ENCODE assay signal across 8 cellular contexts in genomic region chr2:48315847-48316194, GRCh38. TPM values are rescaled to one million over a fixed set of nuclear protein-coding genes. Genes with fewer than 3 reads are reported as not detected.
DNase-seq lines count a peak whose midpoint lies in the region; ATAC-seq, FAIRE-seq and TF ChIP-seq lines count a peak whose summit lies in the region.

No MANE protein-coding gene starts in this region.

- H3K4me3 ChIP-seq in GM12878: peak overlapping the region; percentile 96
- peak overlapping the region; percentile 96 for H3K4me3 ChIP-seq in lower leg skin (ENCODE audit: low read depth, poor library complexity, severe bottlenecking)

- under 1% methylated on average over 9 of the region's 9 CpGs for WGBS in GM12878 (ENCODE audit: insufficient coverage, insufficient replicate concordance, low lambda C conversion rate, missing lambda C conversion rate)
- WGBS in lower leg skin, 2 donors: 0 to 1% methylated on average over 9 of the region's 9 CpGs

- in situ Hi-C loops in GM12878 (cut with MboI): no loop called here

- DNase-seq in activated gamma-delta T cell treated with Interleukin-2 at 50 U/mL for 16 hours: peak; percentile 30
- no peak for DNase-seq in activated gamma-delta T cell (lab: John Stamatoyannopoulos, UW)
- DNase-seq in SK-N-DZ (ENCODE audit: low spot score): peak; percentile 57
- DNase-seq in GM12878 (ENCODE audit: low read depth, low spot score): no peak
- DNase-seq in lower leg skin (ENCODE audit: low spot score in 2 of 2): no peak

- H3K9me3 ChIP-seq in GM12878 (replicated peaks; ENCODE audit: control insufficient read depth, insufficient read depth, low read length): peaks cover 3% of the 10 kb centered on the region

- peak in 1 of 2 experiments; percentile 28; a peak in 1 of 4 replicates for TF ChIP-seq EP300 in GM12878 (IDR thresholded peaks at IDR 0.05; ENCODE audit: borderline replicate concordance in 1 of 2, control insufficient read depth in 1 of 2, low read depth in 2 of 2, low read length in 2 of 2)

- ATAC-seq in HG03175 (IDR thresholded peaks at IDR 0.05; ENCODE audit: unreplicated experiment) (peak; percentile 25), GM12878 (peak; percentile 11), HG03108 (IDR thresholded peaks at IDR 0.05; ENCODE audit: unreplicated experiment) (no peak)
- ATAC-seq in stimulated activated memory B cell treated with anti-CD40 and anti-IgM and Interleukin-4, amounts not matched to agents 10 μg/mL and 1 μg/mL and 100 μg/mL, for 72 hours: no peak

- intact Hi-C loops in GM12878 (cut with micrococcal nuclease; ENCODE audit: unreplicated experiment): no loop called here
- intact Hi-C loops in lower leg skin (cut with DNase I; ENCODE audit: low total_unique reads): no loop called here

- no peaks in the 10 kb centered on the region for H3K9me3 Mint-ChIP-seq in stimulated activated memory B cell treated with anti-CD40 and anti-IgM and Interleukin-4, amounts not matched to agents 10 μg/mL and 1 μg/mL and 100 μg/mL, for 72 hours

- no peaks in the 10 kb centered on the region for H3K36me3 ChIP-seq in GM12878 (ENCODE audit: control insufficient read depth in 2 of 2, insufficient read depth in 2 of 2, low read length in 1 of 2)

- FAIRE-seq in GM12878 (lab: Jason Lieb, UNC): peak; percentile 88

- H3K9ac ChIP-seq in GM12878 (ENCODE audit: control insufficient read depth, insufficient read depth, low read length): peak overlapping the region; percentile 89

- H3K27ac Mint-ChIP-seq in stimulated activated memory B cell treated with anti-CD40 and anti-IgM and Interleukin-4, amounts not matched to agents 10 μg/mL and 1 μg/mL and 100 μg/mL, for 72 hours: peak overlapping the region; percentile 100

- POLR2A ChIA-PET in GM12878 (lab: Charles Lee): interaction anchor here (0.6 to 1.0 kb wide), 3 partner anchors 9 to 416 kb away, joined by 4 to 8 read pairs (median 4); no protein-coding TSS in a partner anchor

- SMC1A ChIA-PET in GM12878 (lab: Charles Lee; ENCODE audit: uncharacterized antibody, unreplicated experiment): no interaction called here

- CTCF ChIA-PET in GM12878 (lab: Yijun Ruan, JAX): no interaction called here

- peak overlapping the region; percentile 98 for H3K4me3 Mint-ChIP-seq in stimulated activated memory B cell treated with anti-CD40 and anti-IgM and Interleukin-4, amounts not matched to agents 10 μg/mL and 1 μg/mL and 100 μg/mL, for 72 hours

- peaks cover 66% of the 10 kb centered on the region for H3K79me2 ChIP-seq in GM12878 (ENCODE audit: control insufficient read depth, insufficient read depth, low read length)

- peak overlapping the region; percentile 80 for H2AFZ ChIP-seq in GM12878 (ENCODE audit: control insufficient read depth, low read depth, low read length)

- TF ChIP-seq RAD21 in GM12878 (IDR thresholded peaks at IDR 0.05; ENCODE audit: insufficient read depth, low read depth, low read length): no peak

- peak overlapping the region; percentile 84 for H3K4me2 ChIP-seq in GM12878 (ENCODE audit: control insufficient read depth, insufficient read depth)

- no TSS peak for BruUV-seq in GM12878 (replicated peaks; lab: Mats Ljungman, UMichigan)

- peak overlapping the region; percentile 89 for H3K27ac ChIP-seq in GM12878 (ENCODE audit: control insufficient read depth, insufficient read depth)

- no peaks in the 10 kb centered on the region for H3K27me3 Mint-ChIP-seq in stimulated activated memory B cell treated with anti-CD40 and anti-IgM and Interleukin-4, amounts not matched to agents 10 μg/mL and 1 μg/mL and 100 μg/mL, for 72 hours

- no peaks in the 10 kb centered on the region for H3K27me3 ChIP-seq in GM12878 (replicated peaks in 1 of 2; ENCODE audit: control insufficient read depth in 2 of 2, insufficient read depth in 2 of 2, low read length in 1 of 2)

- no peaks in the 10 kb centered on the region for H4K20me1 ChIP-seq in GM12878 (ENCODE audit: control insufficient read depth, insufficient read depth)

- H3K4me1 ChIP-seq in GM12878 (ENCODE audit: control insufficient read depth, insufficient read depth, low read length): peaks cover 7% of the 10 kb centered on the region

- TF ChIP-seq CTCF in GM12878 (IDR thresholded peaks at IDR 0.05 in 2 of 3, conservative IDR thresholded peaks at IDR 0.05 in 1 of 3; ENCODE audit: control insufficient read depth in 2 of 3, extremely low read depth in 1 of 3, insufficient read depth in 1 of 3, low read depth in 3 of 3, low read length in 3 of 3) (no peak), lower leg skin (IDR thresholded peaks at IDR 0.05) (no peak)

- peaks cover 13% of the 10 kb centered on the region for H3K36me3 Mint-ChIP-seq in stimulated activated memory B cell treated with anti-CD40 and anti-IgM and Interleukin-4, amounts not matched to agents 10 μg/mL and 1 μg/mL and 100 μg/mL, for 72 hours

- peaks cover 47% of the 10 kb centered on the region for H3K4me1 Mint-ChIP-seq in stimulated activated memory B cell treated with anti-CD40 and anti-IgM and Interleukin-4, amounts not matched to agents 10 μg/mL and 1 μg/mL and 100 μg/mL, for 72 hours

- TF ChIP-seq POLR2A in GM12878 (IDR thresholded peaks at IDR 0.05; ENCODE audit: low read depth, low read length) (no peak), lower leg skin (IDR thresholded peaks at IDR 0.05) (no peak)

- RAD21 ChIA-PET in GM12878 (lab: Charles Lee; ENCODE audit: unreplicated experiment): interaction anchor here (0.6 kb wide), 1 partner anchor 26 kb away, joined by 3 read pairs; no protein-coding TSS in a partner anchor

TF ChIP-seq in GM12878, 131 proteins besides CTCF, POLR2A, EP300 and RAD21 (continues in another document):
- TF ChIP-seq EGR1 (IDR thresholded peaks at IDR 0.05; ENCODE audit: borderline replicate concordance in 1 of 2, low read depth in 2 of 2, low read length in 2 of 2) (no peak), SUZ12 (IDR thresholded peaks at IDR 0.05; ENCODE audit: unreplicated experiment) (no peak), MTA3 (IDR thresholded peaks at IDR 0.05; ENCODE audit: borderline replicate concordance, low read length) (no peak), ASH2L (IDR thresholded peaks at IDR 0.05; ENCODE audit: borderline replicate concordance, low read depth) (0 out of 2 replicates have a peak, but pooled peaks have one; percentile 59), NFIC (IDR thresholded peaks at IDR 0.05; ENCODE audit: low read depth, low read length) (no peak), BMI1 (IDR thresholded peaks at IDR 0.05; ENCODE audit: borderline replicate concordance) (no peak), CBFB (IDR thresholded peaks at IDR 0.05; ENCODE audit: low read depth) (no peak), CHD4 (IDR thresholded peaks at IDR 0.05) (no peak), ZNF592 (IDR thresholded peaks at IDR 0.05) (no peak)

RNA-seq across cellular contexts. Expression of gene FOXN2, which starts 1.3 kb away (rescaled TPM):
- 23.6 and 25.8 TPM in 2 replicates for polyA plus RNA-seq in SK-N-DZ (2014; cell fraction: cytosol; rRNA removed)
- polyA plus RNA-seq in SK-N-DZ (2014; cell fraction: nucleus; rRNA removed): 24.9 and 31.4 TPM in 2 replicates
- total RNA-seq in GM12878 (2013; cell fraction: nucleolus; rRNA removed): 46.2 and 53.4 TPM in 2 replicates
- total RNA-seq in GM12878 (2014; rRNA removed): 32.5 and 36.6 TPM in 2 replicates
- 34.4 and 34.7 TPM in 2 replicates for total RNA-seq in GM12878 (2014; rRNA removed; fragmentation: Illumina TruSeq; extraction: Trizol)
- 26.6 and 29.9 TPM in 2 replicates for total RNA-seq in GM12878 (2021)
- polyA plus RNA-seq in GM12878 (2011; ENCODE audit: low read depth): 4.8 TPM
- polyA plus RNA-seq in GM12878 (2011; rRNA removed): 28.7 and 36.0 TPM in 2 replicates
- 13.0 and 15.2 TPM in 2 replicates for polyA plus RNA-seq in GM12878 (2011; cell fraction: cytosol; rRNA removed)
- 13.7 and 14.3 TPM in 2 replicates for polyA plus RNA-seq in GM12878 (2011; cell fraction: nucleus; rRNA removed)
- polyA plus RNA-seq in GM12878 (2012): 6.2 and 9.2 TPM in 2 replicates
- polyA plus RNA-seq in GM12878 (2014; fragmentation: Illumina TruSeq; extraction: Trizol): 26.5 and 27.0 TPM in 2 replicates
- 10 to 100 TPM in 1 of 2 experiments, 1 to 10 TPM in 1; 10.0 to 27.4 TPM for polyA plus RNA-seq in GM12878 (2014; fragmentation: Nextera tagmentation; extraction: Ambion mirVana)
- polyA plus RNA-seq in GM12878 (2014; rRNA removed): 10.8 and 12.7 TPM in 2 replicates
- 10 to 100 TPM; 29.7 to 30.4 TPM for polyA plus RNA-seq in GM12878 (2016; fragmentation: Nextera tagmentation; extraction: Ambion mirVana)
- polyA minus RNA-seq in GM12878 (2011; rRNA and poly(A)+ RNA removed): 37.4 and 53.0 TPM in 2 replicates
- 15.3 and 19.9 TPM in 2 replicates for polyA minus RNA-seq in GM12878 (2011; cell fraction: cytosol; rRNA and poly(A)+ RNA removed)
- 19.0 and 30.0 TPM in 2 replicates for polyA minus RNA-seq in GM12878 (2011; cell fraction: nucleus; rRNA and poly(A)+ RNA removed)
- 10 to 100 TPM in 2 of 4 donors, 1 to 10 TPM in 2; 8.9 to 16.8 (median 11.3) TPM for total RNA-seq in lower leg skin

Comparison
In these comparisons a context has a peak if more than half of its experiments do, and no peak if none do; other contexts are left out.
1. DNase-seq: peak in activated gamma-delta T cell treated with Interleukin-2 at 50 U/mL for 16 hours (single experiment) and SK-N-DZ (single experiment); none in activated gamma-delta T cell (single experiment), GM12878 (single experiment) and lower leg skin (0 of 2).
2. ATAC-seq: peak in HG03175 (single experiment) and GM12878 (single experiment); none in stimulated activated memory B cell treated with anti-CD40 and anti-IgM and Interleukin-4, amounts not matched to agents 10 μg/mL and 1 μg/mL and 100 μg/mL, for 72 hours (single experiment) and HG03108 (single experiment).